In the genomic region with DNA sequence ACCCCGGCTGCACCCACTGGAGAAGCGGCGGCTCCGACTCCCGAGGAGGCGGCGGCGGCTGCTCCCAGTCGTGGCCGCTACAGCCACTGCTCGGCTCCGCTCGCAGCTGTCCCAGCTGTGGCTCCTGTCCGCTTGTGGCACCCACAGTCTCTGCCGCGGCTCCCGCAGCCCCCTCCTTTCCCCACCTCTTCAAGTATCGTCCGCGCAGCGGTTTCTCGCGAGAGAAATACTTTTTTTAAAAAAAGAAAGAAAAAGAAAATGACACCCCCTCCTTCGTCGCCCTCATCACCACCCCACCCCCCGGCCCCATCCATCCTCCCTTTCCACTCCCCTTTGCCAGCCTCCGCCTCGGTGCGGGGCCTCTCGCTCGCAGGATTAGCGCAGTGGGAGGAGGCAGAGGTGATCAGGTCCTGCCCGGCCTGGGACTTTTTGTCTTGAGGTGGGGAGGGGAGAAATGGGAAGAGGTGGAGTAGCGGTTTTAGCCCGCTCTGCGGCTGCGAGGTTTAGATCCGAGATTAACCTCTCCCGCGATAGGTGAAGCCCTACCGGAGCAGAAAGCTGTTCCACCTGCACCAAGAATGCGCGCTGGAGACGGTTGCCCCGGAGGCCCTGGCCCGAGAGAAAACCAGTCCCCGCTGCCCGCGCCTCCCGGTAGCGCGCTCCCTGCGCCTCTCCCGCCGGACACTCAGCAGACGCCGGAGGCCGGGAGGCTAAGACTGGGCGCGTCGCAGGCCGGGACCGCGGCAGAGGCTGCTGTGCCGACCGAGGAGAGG, we compare ENCODE assay signal across 9 cellular contexts. TPM values are rescaled to one million over a fixed set of nuclear protein-coding genes. Genes with fewer than 3 reads are reported as not detected.
DNase-seq lines count a peak whose midpoint lies in the region; ATAC-seq and TF ChIP-seq lines count a peak whose summit lies in the region.
"Had no signal": no experiment of that assay in that cellular context is flagged by ENCODE, and none has a peak within 500 bp of the region (broad histone marks: within the 10 kb centered on the region; RNA-seq: fewer than 3 reads in every experiment).

Gene FBN1 (minus strand): TSS at position 152 of the 773 bp plus-strand sequence. CDS start 940 bp downstream, outside the sequence.

- H3K4me2 ChIP-seq in neural cell (ENCODE audit: low read length): peak within 1 kb of the TSS; percentile 63

- TF ChIP-seq RAD21 in neural cell (conservative IDR thresholded peaks at IDR 0.05): peak; percentile 9

- TF ChIP-seq EP300 in neural cell (conservative IDR thresholded peaks at IDR 0.05; ENCODE audit: poor library complexity, severe bottlenecking): peak; percentile 42

- H3K9me3 Mint-ChIP-seq in activated T-helper 1 cell treated with anti-CD3 and anti-CD28 coated beads, Interleukin-12 subunit alpha, Interleukin-12 subunit beta, Interleukin-2, Interleukin-4 antibody, amounts not matched to agents 30 ng/mL and 10 ng/mL and 1 ng/mL, durations not matched to agents 14 hours and 24 hours and 36 hours: no peaks in the 10 kb centered on the region

- H3K27me3 ChIP-seq in neural cell (ENCODE audit: insufficient read depth, low read depth, low read length): peaks cover 8% of the 10 kb centered on the region
- H3K27me3 ChIP-seq in effector memory CD4-positive, alpha-beta T cell (replicated peaks; ENCODE audit: control insufficient read depth, insufficient read depth, low read length, poor library complexity, severe bottlenecking): no peaks in the 10 kb centered on the region

- peaks cover 5% of the 10 kb centered on the region for H3K4me1 Mint-ChIP-seq in activated T-helper 1 cell treated with anti-CD3 and anti-CD28 coated beads, Interleukin-12 subunit alpha, Interleukin-12 subunit beta, Interleukin-2, Interleukin-4 antibody, amounts not matched to agents 30 ng/mL and 10 ng/mL and 1 ng/mL, durations not matched to agents 14 hours and 24 hours and 36 hours (ENCODE audit: low read depth)

- no peak within 1 kb of the TSS for H3K27ac Mint-ChIP-seq in activated T-helper 1 cell treated with anti-CD3 and anti-CD28 coated beads, Interleukin-12 subunit alpha, Interleukin-12 subunit beta, Interleukin-2, Interleukin-4 antibody, amounts not matched to agents 30 ng/mL and 10 ng/mL and 1 ng/mL, durations not matched to agents 14 hours and 24 hours and 36 hours

- no peak for TF ChIP-seq CTCF in neural cell (IDR thresholded peaks at IDR 0.05; ENCODE audit: poor library complexity, severe bottlenecking)

- no peaks in the 10 kb centered on the region for H3K9me2 ChIP-seq in neural cell (ENCODE audit: insufficient read depth, low read length)

- peak; percentile 56 for ATAC-seq in GM21423 (IDR thresholded peaks at IDR 0.05; ENCODE audit: unreplicated experiment)

- peak within 1 kb of the TSS; percentile 83 for H3K9ac ChIP-seq in neural cell (ENCODE audit: low read length)

- DNase-seq in DMS53 (lab: John Stamatoyannopoulos, UW) (peak; percentile 66), DMS53 treated with DMSO at 0.1 percent for 48 hours (lab: John Stamatoyannopoulos, UW; ENCODE audit: unreplicated experiment) (no peak), HS-27A (ENCODE audit: low read depth) (peak; percentile 85), globus pallidus (ENCODE audit: low spot score) (peak; percentile 82)
- peak; percentile 5 for DNase-seq in activated T-helper 1 cell treated with anti-CD3 and anti-CD28 coated beads, Interleukin-12 subunit alpha, Interleukin-12 subunit beta, Interleukin-2, Interleukin-4 antibody, amounts not matched to agents 30 ng/mL and 10 ng/mL and 1 ng/mL, durations not matched to agents 14 hours and 24 hours and 36 hours (ENCODE audit: low spot score)
- DNase-seq in effector memory CD4-positive, alpha-beta T cell: no peak

- no peaks in the 10 kb centered on the region for H3F3A ChIP-seq in neural cell (ENCODE audit: insufficient read depth, low read length, poor library complexity, severe bottlenecking)

- H3K36me3 ChIP-seq in neural cell (ENCODE audit: insufficient read depth, low read length): no peaks in the 10 kb centered on the region
- no peaks in the 10 kb centered on the region for H3K36me3 ChIP-seq in effector memory CD4-positive, alpha-beta T cell (ENCODE audit: control insufficient read depth, insufficient read depth, low read length)

- peak within 1 kb of the TSS; percentile 75 for H3K4me3 Mint-ChIP-seq in activated T-helper 1 cell treated with anti-CD3 and anti-CD28 coated beads, Interleukin-12 subunit alpha, Interleukin-12 subunit beta, Interleukin-2, Interleukin-4 antibody, amounts not matched to agents 30 ng/mL and 10 ng/mL and 1 ng/mL, durations not matched to agents 14 hours and 24 hours and 36 hours

- no peaks in the 10 kb centered on the region for H4K20me1 ChIP-seq in neural cell (ENCODE audit: insufficient read depth)

- H3K4me3 ChIP-seq in neural cell (ENCODE audit: low read length): peak within 1 kb of the TSS; percentile 95
- H3K4me3 ChIP-seq in effector memory CD4-positive, alpha-beta T cell (ENCODE audit: insufficient read depth, low read depth, low read length, poor library complexity, severe bottlenecking): no peak within 1 kb of the TSS

- peaks cover 60% of the 10 kb centered on the region for H3K27me3 Mint-ChIP-seq in activated T-helper 1 cell treated with anti-CD3 and anti-CD28 coated beads, Interleukin-12 subunit alpha, Interleukin-12 subunit beta, Interleukin-2, Interleukin-4 antibody, amounts not matched to agents 30 ng/mL and 10 ng/mL and 1 ng/mL, durations not matched to agents 14 hours and 24 hours and 36 hours (ENCODE audit: insufficient read depth)

- intact Hi-C loops in activated T-helper 1 cell treated with anti-CD3 and anti-CD28 coated beads, Interleukin-12 subunit alpha, Interleukin-12 subunit beta, Interleukin-2, Interleukin-4 antibody, amounts not matched to agents 30 ng/mL and 10 ng/mL and 1 ng/mL, durations not matched to agents 14 hours and 24 hours and 36 hours (cut with micrococcal nuclease): no loop called here

- H3K36me3 Mint-ChIP-seq in activated T-helper 1 cell treated with anti-CD3 and anti-CD28 coated beads, Interleukin-12 subunit alpha, Interleukin-12 subunit beta, Interleukin-2, Interleukin-4 antibody, amounts not matched to agents 30 ng/mL and 10 ng/mL and 1 ng/mL, durations not matched to agents 14 hours and 24 hours and 36 hours (ENCODE audit: low read depth): no peaks in the 10 kb centered on the region

- H3K9me3 ChIP-seq in neural cell (ENCODE audit: low read length): no peaks in the 10 kb centered on the region
- H3K9me3 ChIP-seq in effector memory CD4-positive, alpha-beta T cell (ENCODE audit: control insufficient read depth, low read length): no peaks in the 10 kb centered on the region

- H3K4me1 ChIP-seq in effector memory CD4-positive, alpha-beta T cell (ENCODE audit: control insufficient read depth, insufficient read depth, low read length, poor library complexity, severe bottlenecking): no peaks in the 10 kb centered on the region

- H3K27ac ChIP-seq in neural cell (ENCODE audit: low read length): peak within 1 kb of the TSS; percentile 76
- no peak within 1 kb of the TSS for H3K27ac ChIP-seq in effector memory CD4-positive, alpha-beta T cell (ENCODE audit: insufficient read depth, low read length, poor library complexity, severe bottlenecking)
- H3K27ac ChIP-seq: C4-2B had no signal

- peak within 1 kb of the TSS; percentile 94 for H2AFZ ChIP-seq in neural cell (ENCODE audit: low read depth, low read length)

- H3K79me2 ChIP-seq in neural cell (replicated peaks; ENCODE audit: insufficient read depth, low read length): no peaks in the 10 kb centered on the region

TF ChIP-seq in neural cell, 6 proteins besides CTCF, POLR2A, EP300 and RAD21:
- TF ChIP-seq TAF1 (IDR thresholded peaks at IDR 0.05; ENCODE audit: low read depth) (peak; percentile 50), EZH2 (IDR thresholded peaks at IDR 0.05; ENCODE audit: borderline replicate concordance, insufficient read depth, low read length, poor library complexity, severe bottlenecking) (no peak), POLR2AphosphoS5 (IDR thresholded peaks at IDR 0.05) (peak; percentile 72), MXI1 (conservative IDR thresholded peaks at IDR 0.05; ENCODE audit: poor library complexity, severe bottlenecking) (no peak), REST (IDR thresholded peaks at IDR 0.05; ENCODE audit: borderline replicate concordance) (peak; percentile 66), SMC3 (conservative IDR thresholded peaks at IDR 0.05; ENCODE audit: poor library complexity) (no peak)

RNA-seq across cellular contexts. Expression of gene FBN1, which starts in this region (rescaled TPM):
- 0.47 and 0.61 TPM in 2 replicates for total RNA-seq in activated T-helper 1 cell treated with anti-CD3 and anti-CD28 coated beads, Interleukin-12 subunit alpha, Interleukin-12 subunit beta, Interleukin-2, Interleukin-4 antibody, amounts not matched to agents 30 ng/mL and 10 ng/mL and 1 ng/mL, durations not matched to agents 14 hours and 24 hours and 36 hours
- 17.9 and 22.0 TPM in 2 replicates for polyA plus RNA-seq in neural cell
- 26.3 and 27.7 TPM in 2 replicates for polyA minus RNA-seq in neural cell

Comparison
In these comparisons a context has a peak if more than half of its experiments do, and no peak if none do; other contexts are left out.
1. DNase-seq: peak in DMS53 (single experiment), HS-27A (single experiment) and globus pallidus (single experiment); none in DMS53 treated with DMSO at 0.1 percent for 48 hours (single experiment) and effector memory CD4-positive, alpha-beta T cell (0 of 3).
2. Peak in DNase-seq in activated T-helper 1 cell treated with anti-CD3 and anti-CD28 coated beads, Interleukin-12 subunit alpha, Interleukin-12 subunit beta, Interleukin-2, Interleukin-4 antibody, amounts not matched to agents 30 ng/mL and 10 ng/mL and 1 ng/mL, durations not matched to agents 14 hours and 24 hours and 36 hours; RNA of the gene not detected or under 1 TPM.